ENCODE assay signal across 21 cellular contexts in genomic region chr13:87698268-87698667, GRCh38. TPM values are rescaled to one million over a fixed set of nuclear protein-coding genes. Genes with fewer than 3 reads are reported as not detected.
"Had no signal": no experiment of that assay in that cellular context is flagged by ENCODE, and none has a peak within 500 bp of the region (broad histone marks: within the 10 kb centered on the region; RNA-seq: fewer than 3 reads in every experiment).

No MANE protein-coding gene starts in this region.

- DNase-seq: Kasumi-1, KG1, MM.1S, NCI-H1092 treated with DMSO at 0.1 percent for 48 hours, NCI-H1436, NCI-H187, NCI-H2029, NCI-H2081 treated with DMSO at 0.1 percent for 48 hours, NCI-H2171, NCI-H226, NCI-H446, NCI-H510A, NCI-H524 treated with DMSO at 0.1 percent for 48 hours, NCI-H69, NCI-H774, SHP77, T-helper 1 cell had no signal

- ATAC-seq: SK-N-SH treated with all-trans-retinoic acid at 6 μM for 48 hours had no signal

- H3K27ac ChIP-seq: RWPE1 had no signal

- FAIRE-seq: RCC 7860 had no signal

RNA-seq across cellular contexts. Expression of gene SLITRK5, which starts 27.1 kb away (rescaled TPM):
- total RNA-seq: HT1080 had no signal
